In the genomic region with DNA sequence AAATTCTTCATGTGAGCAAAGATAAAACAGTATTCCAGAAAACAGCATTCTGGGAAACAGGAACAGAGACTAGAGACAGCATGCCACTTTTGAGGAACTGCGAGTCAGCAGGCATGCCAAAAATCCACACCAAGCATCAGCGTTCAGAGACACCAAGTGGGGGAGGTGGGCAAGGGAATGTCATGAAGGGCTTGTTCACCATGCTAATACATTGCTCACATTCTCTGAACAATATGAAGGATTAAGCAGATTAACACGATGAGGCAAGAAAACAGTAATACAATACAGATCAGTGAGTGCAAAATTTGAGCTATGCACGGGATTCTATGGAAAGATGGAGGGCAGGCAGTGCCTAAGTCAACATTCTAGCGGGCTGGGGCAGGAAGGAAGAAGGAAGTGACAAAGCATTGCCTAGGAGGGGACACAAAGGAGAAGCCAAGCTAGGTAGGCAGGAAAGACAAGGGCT, we compare ENCODE assay signal across 2 cellular contexts.
TF ChIP-seq lines count a peak whose summit lies in the region.

No MANE protein-coding gene starts in this region.

TF ChIP-seq in GM23338, 12 proteins besides CTCF, POLR2A, EP300 and RAD21 (continued from another document):
- TF ChIP-seq, protein P1, sequence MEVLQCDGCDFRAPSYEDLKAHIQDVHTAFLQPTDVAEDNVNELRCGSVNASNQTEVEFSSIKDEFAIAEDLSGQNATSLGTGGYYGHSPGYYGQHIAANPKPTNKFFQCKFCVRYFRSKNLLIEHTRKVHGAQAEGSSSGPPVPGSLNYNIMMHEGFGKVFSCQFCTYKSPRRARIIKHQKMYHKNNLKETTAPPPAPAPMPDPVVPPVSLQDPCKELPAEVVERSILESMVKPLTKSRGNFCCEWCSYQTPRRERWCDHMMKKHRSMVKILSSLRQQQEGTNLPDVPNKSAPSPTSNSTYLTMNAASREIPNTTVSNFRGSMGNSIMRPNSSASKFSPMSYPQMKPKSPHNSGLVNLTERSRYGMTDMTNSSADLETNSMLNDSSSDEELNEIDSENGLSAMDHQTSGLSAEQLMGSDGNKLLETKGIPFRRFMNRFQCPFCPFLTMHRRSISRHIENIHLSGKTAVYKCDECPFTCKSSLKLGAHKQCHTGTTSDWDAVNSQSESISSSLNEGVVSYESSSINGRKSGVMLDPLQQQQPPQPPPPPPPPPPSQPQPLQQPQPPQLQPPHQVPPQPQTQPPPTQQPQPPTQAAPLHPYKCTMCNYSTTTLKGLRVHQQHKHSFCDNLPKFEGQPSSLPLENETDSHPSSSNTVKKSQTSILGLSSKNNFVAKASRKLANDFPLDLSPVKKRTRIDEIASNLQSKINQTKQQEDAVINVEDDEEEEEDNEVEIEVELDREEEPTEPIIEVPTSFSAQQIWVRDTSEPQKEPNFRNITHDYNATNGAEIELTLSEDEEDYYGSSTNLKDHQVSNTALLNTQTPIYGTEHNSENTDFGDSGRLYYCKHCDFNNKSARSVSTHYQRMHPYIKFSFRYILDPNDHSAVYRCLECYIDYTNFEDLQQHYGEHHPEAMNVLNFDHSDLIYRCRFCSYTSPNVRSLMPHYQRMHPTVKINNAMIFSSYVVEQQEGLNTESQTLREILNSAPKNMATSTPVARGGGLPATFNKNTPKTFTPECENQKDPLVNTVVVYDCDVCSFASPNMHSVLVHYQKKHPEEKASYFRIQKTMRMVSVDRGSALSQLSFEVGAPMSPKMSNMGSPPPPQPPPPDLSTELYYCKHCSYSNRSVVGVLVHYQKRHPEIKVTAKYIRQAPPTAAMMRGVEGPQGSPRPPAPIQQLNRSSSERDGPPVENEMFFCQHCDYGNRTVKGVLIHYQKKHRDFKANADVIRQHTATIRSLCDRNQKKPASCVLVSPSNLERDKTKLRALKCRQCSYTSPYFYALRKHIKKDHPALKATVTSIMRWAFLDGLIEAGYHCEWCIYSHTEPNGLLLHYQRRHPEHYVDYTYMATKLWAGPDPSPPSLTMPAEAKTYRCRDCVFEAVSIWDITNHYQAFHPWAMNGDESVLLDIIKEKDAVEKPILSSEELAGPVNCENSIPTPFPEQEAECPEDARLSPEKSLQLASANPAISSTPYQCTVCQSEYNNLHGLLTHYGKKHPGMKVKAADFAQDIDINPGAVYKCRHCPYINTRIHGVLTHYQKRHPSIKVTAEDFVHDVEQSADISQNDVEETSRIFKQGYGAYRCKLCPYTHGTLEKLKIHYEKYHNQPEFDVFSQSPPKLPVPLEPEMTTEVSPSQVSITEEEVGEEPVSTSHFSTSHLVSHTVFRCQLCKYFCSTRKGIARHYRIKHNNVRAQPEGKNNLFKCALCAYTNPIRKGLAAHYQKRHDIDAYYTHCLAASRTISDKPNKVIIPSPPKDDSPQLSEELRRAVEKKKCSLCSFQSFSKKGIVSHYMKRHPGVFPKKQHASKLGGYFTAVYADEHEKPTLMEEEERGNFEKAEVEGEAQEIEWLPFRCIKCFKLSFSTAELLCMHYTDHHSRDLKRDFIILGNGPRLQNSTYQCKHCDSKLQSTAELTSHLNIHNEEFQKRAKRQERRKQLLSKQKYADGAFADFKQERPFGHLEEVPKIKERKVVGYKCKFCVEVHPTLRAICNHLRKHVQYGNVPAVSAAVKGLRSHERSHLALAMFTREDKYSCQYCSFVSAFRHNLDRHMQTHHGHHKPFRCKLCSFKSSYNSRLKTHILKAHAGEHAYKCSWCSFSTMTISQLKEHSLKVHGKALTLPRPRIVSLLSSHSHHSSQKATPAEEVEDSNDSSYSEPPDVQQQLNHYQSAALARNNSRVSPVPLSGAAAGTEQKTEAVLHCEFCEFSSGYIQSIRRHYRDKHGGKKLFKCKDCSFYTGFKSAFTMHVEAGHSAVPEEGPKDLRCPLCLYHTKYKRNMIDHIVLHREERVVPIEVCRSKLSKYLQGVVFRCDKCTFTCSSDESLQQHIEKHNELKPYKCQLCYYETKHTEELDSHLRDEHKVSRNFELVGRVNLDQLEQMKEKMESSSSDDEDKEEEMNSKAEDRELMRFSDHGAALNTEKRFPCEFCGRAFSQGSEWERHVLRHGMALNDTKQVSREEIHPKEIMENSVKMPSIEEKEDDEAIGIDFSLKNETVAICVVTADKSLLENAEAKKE (CRISPR knock-in tag; IDR thresholded peaks at IDR 0.05), result no peak
- TF ChIP-seq, protein P2, sequence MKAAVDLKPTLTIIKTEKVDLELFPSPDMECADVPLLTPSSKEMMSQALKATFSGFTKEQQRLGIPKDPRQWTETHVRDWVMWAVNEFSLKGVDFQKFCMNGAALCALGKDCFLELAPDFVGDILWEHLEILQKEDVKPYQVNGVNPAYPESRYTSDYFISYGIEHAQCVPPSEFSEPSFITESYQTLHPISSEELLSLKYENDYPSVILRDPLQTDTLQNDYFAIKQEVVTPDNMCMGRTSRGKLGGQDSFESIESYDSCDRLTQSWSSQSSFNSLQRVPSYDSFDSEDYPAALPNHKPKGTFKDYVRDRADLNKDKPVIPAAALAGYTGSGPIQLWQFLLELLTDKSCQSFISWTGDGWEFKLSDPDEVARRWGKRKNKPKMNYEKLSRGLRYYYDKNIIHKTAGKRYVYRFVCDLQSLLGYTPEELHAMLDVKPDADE (IDR thresholded peaks at IDR 0.05), result no peak
- TF ChIP-seq CREB1 (CRISPR knock-in tag; IDR thresholded peaks at IDR 0.05; ENCODE audit: low read depth), result no peak

TF ChIP-seq in SK-N-SH treated with all-trans-retinoic acid at 6 μM for 48 hours, 23 proteins besides CTCF, POLR2A, EP300 and RAD21 (continued from another document):
- TF ChIP-seq, protein P3, sequence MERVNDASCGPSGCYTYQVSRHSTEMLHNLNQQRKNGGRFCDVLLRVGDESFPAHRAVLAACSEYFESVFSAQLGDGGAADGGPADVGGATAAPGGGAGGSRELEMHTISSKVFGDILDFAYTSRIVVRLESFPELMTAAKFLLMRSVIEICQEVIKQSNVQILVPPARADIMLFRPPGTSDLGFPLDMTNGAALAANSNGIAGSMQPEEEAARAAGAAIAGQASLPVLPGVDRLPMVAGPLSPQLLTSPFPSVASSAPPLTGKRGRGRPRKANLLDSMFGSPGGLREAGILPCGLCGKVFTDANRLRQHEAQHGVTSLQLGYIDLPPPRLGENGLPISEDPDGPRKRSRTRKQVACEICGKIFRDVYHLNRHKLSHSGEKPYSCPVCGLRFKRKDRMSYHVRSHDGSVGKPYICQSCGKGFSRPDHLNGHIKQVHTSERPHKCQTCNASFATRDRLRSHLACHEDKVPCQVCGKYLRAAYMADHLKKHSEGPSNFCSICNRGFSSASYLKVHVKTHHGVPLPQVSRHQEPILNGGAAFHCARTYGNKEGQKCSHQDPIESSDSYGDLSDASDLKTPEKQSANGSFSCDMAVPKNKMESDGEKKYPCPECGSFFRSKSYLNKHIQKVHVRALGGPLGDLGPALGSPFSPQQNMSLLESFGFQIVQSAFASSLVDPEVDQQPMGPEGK (CRISPR knock-in tag; IDR thresholded peaks at IDR 0.05; ENCODE audit: borderline replicate concordance), result no peak
- no peak for TF ChIP-seq ZFP30 (CRISPR knock-in tag; IDR thresholded peaks at IDR 0.05)
- no peak for TF ChIP-seq ZNF565 (CRISPR knock-in tag; conservative IDR thresholded peaks at IDR 0.05; ENCODE audit: low read depth)
